ENCODE assay signal across 12 cellular contexts in genomic region chr6:131460603-131460995, GRCh38.
"Had no signal": no experiment of that assay in that cellular context is flagged by ENCODE, and none has a peak within 500 bp of the region (broad histone marks: within the 10 kb centered on the region; RNA-seq: fewer than 3 reads in every experiment).

No MANE protein-coding gene starts in this region.

- H3K9me3 ChIP-seq: breast epithelium, esophagus squamous epithelium, right lobe of liver, spleen, transverse colon had no signal

- H3K36me3 Mint-ChIP-seq: activated naive CD4-positive, alpha-beta T cell treated with anti-CD3 and anti-CD28 coated beads, Interleukin-2, amount 10 ng/mL, durations not matched to agents 7 days and 5 days; stimulated activated naive B cell treated with anti-CD40 and anti-IgM and Interleukin-4, amounts not matched to agents 10 μg/mL and 1 μg/mL and 100 μg/mL, for 72 hours had no signal

- H3K4me1 ChIP-seq: breast epithelium, foreskin keratinocyte, right lobe of liver had no signal

- FAIRE-seq: kidney had no signal

- DNase-seq: esophagus squamous epithelium, kidney, T1000 had no signal

- H3K36me3 ChIP-seq: breast epithelium, esophagus squamous epithelium, right lobe of liver, spleen, transverse colon, WERI-Rb-1 had no signal

- H3K4me3 ChIP-seq: breast epithelium, esophagus squamous epithelium, right lobe of liver, spleen, transverse colon had no signal

- H3K27ac ChIP-seq: breast epithelium, esophagus squamous epithelium, foreskin keratinocyte, right lobe of liver, spleen, transverse colon, WERI-Rb-1 had no signal

- H3K4me3 Mint-ChIP-seq: activated naive CD4-positive, alpha-beta T cell treated with anti-CD3 and anti-CD28 coated beads, Interleukin-2, amount 10 ng/mL, durations not matched to agents 7 days and 5 days; stimulated activated naive B cell treated with anti-CD40 and anti-IgM and Interleukin-4, amounts not matched to agents 10 μg/mL and 1 μg/mL and 100 μg/mL, for 72 hours had no signal

- H3K9me3 Mint-ChIP-seq: activated naive CD4-positive, alpha-beta T cell treated with anti-CD3 and anti-CD28 coated beads, Interleukin-2, amount 10 ng/mL, durations not matched to agents 7 days and 5 days; stimulated activated naive B cell treated with anti-CD40 and anti-IgM and Interleukin-4, amounts not matched to agents 10 μg/mL and 1 μg/mL and 100 μg/mL, for 72 hours had no signal

- H3K27ac Mint-ChIP-seq: activated naive CD4-positive, alpha-beta T cell treated with anti-CD3 and anti-CD28 coated beads, Interleukin-2, amount 10 ng/mL, durations not matched to agents 7 days and 5 days; stimulated activated naive B cell treated with anti-CD40 and anti-IgM and Interleukin-4, amounts not matched to agents 10 μg/mL and 1 μg/mL and 100 μg/mL, for 72 hours had no signal

- H3K27me3 Mint-ChIP-seq: activated naive CD4-positive, alpha-beta T cell treated with anti-CD3 and anti-CD28 coated beads, Interleukin-2, amount 10 ng/mL, durations not matched to agents 7 days and 5 days had no signal

- H3K27me3 ChIP-seq: breast epithelium, dorsolateral prefrontal cortex, esophagus squamous epithelium, right lobe of liver, spleen, transverse colon had no signal
